ENCODE assay signal across 1 cellular context in the genomic region with DNA sequence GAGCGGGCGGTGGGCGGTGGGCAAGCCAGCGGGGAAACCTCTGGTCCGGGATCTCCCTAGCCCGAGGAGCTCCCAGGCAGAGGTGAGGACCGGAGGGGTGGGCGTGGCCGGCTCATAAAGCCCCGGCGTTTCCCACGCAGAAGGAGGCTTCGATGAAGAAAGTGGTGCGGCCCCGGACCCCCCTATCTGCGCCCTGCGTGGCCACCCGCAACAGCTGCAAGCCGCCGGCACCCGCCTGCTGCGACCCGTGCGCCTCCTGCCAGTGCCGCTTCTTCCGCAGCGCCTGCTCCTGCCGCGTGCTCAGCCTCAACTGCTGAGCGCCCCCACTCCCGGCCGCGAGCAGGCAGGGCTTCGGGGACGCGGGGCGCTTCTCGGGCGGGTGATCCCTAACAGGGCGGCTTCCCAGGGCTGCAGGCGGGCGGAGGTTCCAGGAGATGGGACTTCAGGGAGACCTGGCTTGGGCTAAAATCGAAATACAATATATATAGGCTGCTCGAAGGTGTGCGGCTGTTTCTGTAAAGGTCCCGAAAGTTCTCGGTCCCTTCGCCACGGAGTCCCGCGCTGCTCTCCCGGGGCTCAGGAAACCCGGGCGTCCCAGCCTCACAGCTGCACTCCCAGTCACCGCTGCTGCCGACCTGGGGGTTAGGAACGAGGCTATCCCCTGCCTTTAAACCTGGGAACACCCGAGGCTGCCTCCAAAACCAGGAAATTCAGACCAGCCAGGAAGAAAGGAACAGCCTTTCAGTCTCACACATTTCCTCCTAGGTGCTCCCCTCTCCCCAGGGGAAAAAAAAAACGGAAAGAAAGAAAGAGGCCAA.
TF ChIP-seq lines count a peak whose summit lies in the region.

No MANE protein-coding gene starts in this region.

TF ChIP-seq in WTC11, 78 proteins besides CTCF, POLR2A, EP300 and RAD21 (continued from another document and continues in another):
- TF ChIP-seq ATF6 (CRISPR knock-in tag; IDR thresholded peaks at IDR 0.05) (no peak), AR (CRISPR knock-in tag; IDR thresholded peaks at IDR 0.05) (no peak), PREB (CRISPR knock-in tag; IDR thresholded peaks at IDR 0.05; ENCODE audit: borderline replicate concordance) (0 out of 2 replicates have a peak, but pooled peaks have one; percentile 43), AFF4 (CRISPR knock-in tag; IDR thresholded peaks at IDR 0.05; ENCODE audit: borderline replicate concordance) (no peak; the same call in 1 of the 2 replicates), NFATC4 (CRISPR knock-in tag; IDR thresholded peaks at IDR 0.05) (no peak), TEAD4 (CRISPR knock-in tag; IDR thresholded peaks at IDR 0.05) (no peak), ZNF423 (CRISPR knock-in tag; IDR thresholded peaks at IDR 0.05) (0 out of 2 replicates have a peak, but pooled peaks have one; percentile 2), ZNF512 (CRISPR knock-in tag; IDR thresholded peaks at IDR 0.05; ENCODE audit: borderline replicate concordance) (0 out of 2 replicates have a peak, but pooled peaks have one; percentile 38), GABPB1 (CRISPR knock-in tag; IDR thresholded peaks at IDR 0.05) (no peak), NFYB (CRISPR knock-in tag; conservative IDR thresholded peaks at IDR 0.05; ENCODE audit: low read depth) (no peak), ZNF263 (CRISPR knock-in tag; IDR thresholded peaks at IDR 0.05; ENCODE audit: low read depth) (no peak), ZNF416 (CRISPR knock-in tag; IDR thresholded peaks at IDR 0.05) (no peak), FOXK1 (CRISPR knock-in tag; IDR thresholded peaks at IDR 0.05) (peak; percentile 79; the same call in 1 of the 2 replicates), ZNF138 (CRISPR knock-in tag; conservative IDR thresholded peaks at IDR 0.05) (0 out of 2 replicates have a peak, but pooled peaks have one; percentile 70), E2F4 (CRISPR knock-in tag; IDR thresholded peaks at IDR 0.05; ENCODE audit: borderline replicate concordance, low read depth) (0 out of 2 replicates have a peak, but pooled peaks have one; percentile 44), TCF7 (CRISPR knock-in tag; IDR thresholded peaks at IDR 0.05; ENCODE audit: low read depth) (0 out of 2 replicates have a peak, but pooled peaks have one; percentile 26), MYBL2 (CRISPR knock-in tag; IDR thresholded peaks at IDR 0.05) (peak; percentile 84), FOXP4 (CRISPR knock-in tag; IDR thresholded peaks at IDR 0.05) (peak; percentile 95), MXD4 (CRISPR knock-in tag; IDR thresholded peaks at IDR 0.05; ENCODE audit: borderline replicate concordance) (no peak), ARID4B (CRISPR knock-in tag; IDR thresholded peaks at IDR 0.05; ENCODE audit: borderline replicate concordance) (no peak), SOX15 (CRISPR knock-in tag; IDR thresholded peaks at IDR 0.05) (no peak), IRF1 (CRISPR knock-in tag; IDR thresholded peaks at IDR 0.05) (peak; percentile 68; the same call in 1 of the 2 replicates), SP1 (CRISPR knock-in tag; conservative IDR thresholded peaks at IDR 0.05) (peak; percentile 38; the same call in 1 of the 2 replicates)
- TF ChIP-seq, protein P1, sequence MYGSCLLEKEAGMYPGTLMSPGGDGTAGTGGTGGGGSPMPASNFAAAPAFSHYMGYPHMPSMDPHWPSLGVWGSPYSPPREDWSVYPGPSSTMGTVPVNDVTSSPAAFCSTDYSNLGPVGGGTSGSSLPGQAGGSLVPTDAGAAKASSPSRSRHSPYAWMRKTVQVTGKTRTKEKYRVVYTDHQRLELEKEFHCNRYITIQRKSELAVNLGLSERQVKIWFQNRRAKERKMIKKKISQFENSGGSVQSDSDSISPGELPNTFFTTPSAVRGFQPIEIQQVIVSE (CRISPR knock-in tag; IDR thresholded peaks at IDR 0.05; ENCODE audit: borderline replicate concordance): no peak
